ENCODE assay signal across 16 cellular contexts in genomic region chr1:3731543-3731942, GRCh38. TPM values are rescaled to one million over a fixed set of nuclear protein-coding genes. Genes with fewer than 3 reads are reported as not detected.
DNase-seq lines count a peak whose midpoint lies in the region; ATAC-seq and TF ChIP-seq lines count a peak whose summit lies in the region.
"Had no signal": no experiment of that assay in that cellular context is flagged by ENCODE, and none has a peak within 500 bp of the region (broad histone marks: within the 10 kb centered on the region; RNA-seq: fewer than 3 reads in every experiment).

No MANE protein-coding gene starts in this region.

- H4K20me1 ChIP-seq in BLaER1 = no peaks in the 10 kb centered on the region; the same call in 1 of the 2 replicates

- H3K4me1 Mint-ChIP-seq in natural killer cell treated with Interleukin-12 subunit alpha and Interleukin-12 subunit beta and Interleukin-15 and Interleukin-18, amount 100 ng/mL, for 72 hours (ENCODE audit: low read depth in 2 of 2) = no peaks in the 10 kb centered on the region

- intact Hi-C loops in sciatic nerve (cut with DNase I) = no loop called here
- intact Hi-C loops in ovary (cut with DNase I) = no loop called here

- TF ChIP-seq POLR2A in ovary (IDR thresholded peaks at IDR 0.05) = no peak

- no peak overlapping the region for H3K27ac ChIP-seq in BLaER1
- H3K27ac ChIP-seq in WERI-Rb-1 = peak overlapping the region; percentile 4; the same call in 1 of the 2 replicates
- no peak overlapping the region for H3K27ac ChIP-seq in ovary
- H3K27ac ChIP-seq: A549 had no signal

- peak; percentile 26 for ATAC-seq in sciatic nerve
- no peak for ATAC-seq in natural killer cell treated with Interleukin-12 subunit alpha and Interleukin-12 subunit beta and Interleukin-15 and Interleukin-18, amount 100 ng/mL, for 72 hours
- ATAC-seq: PC-3, Right ventricle myocardium inferior had no signal

- H3K27ac Mint-ChIP-seq in natural killer cell treated with Interleukin-12 subunit alpha and Interleukin-12 subunit beta and Interleukin-15 and Interleukin-18, amount 100 ng/mL, for 72 hours = no peak overlapping the region

- H3K36me3 Mint-ChIP-seq in natural killer cell treated with Interleukin-12 subunit alpha and Interleukin-12 subunit beta and Interleukin-15 and Interleukin-18, amount 100 ng/mL, for 72 hours = no peaks in the 10 kb centered on the region

- no peak for TF ChIP-seq EP300 in ovary (IDR thresholded peaks at IDR 0.05)

- no peak overlapping the region for H3K4me3 Mint-ChIP-seq in natural killer cell treated with Interleukin-12 subunit alpha and Interleukin-12 subunit beta and Interleukin-15 and Interleukin-18, amount 100 ng/mL, for 72 hours

- H3K9me3 ChIP-seq in BLaER1 (no peaks in the 10 kb centered on the region), WERI-Rb-1 (ENCODE audit: severe bottlenecking) (no peaks in the 10 kb centered on the region), ovary (no peaks in the 10 kb centered on the region)
- H3K9me3 ChIP-seq: A549, Caco-2 had no signal

- no peak overlapping the region for H3K4me3 ChIP-seq in BLaER1
- no peak overlapping the region for H3K4me3 ChIP-seq in WERI-Rb-1 (ENCODE audit: low read depth, low read length)
- H3K4me3 ChIP-seq in ovary = no peak overlapping the region
- H3K4me3 ChIP-seq: A549 had no signal

- no peak for DNase-seq in WERI-Rb-1
- peak; percentile 27 for DNase-seq in midbrain (lab: John Stamatoyannopoulos, UW)
- DNase-seq in sciatic nerve (ENCODE audit: low spot score) = no peak
- DNase-seq in ovary = no peak
- no peak for DNase-seq in natural killer cell treated with Interleukin-12 subunit alpha and Interleukin-12 subunit beta and Interleukin-15 and Interleukin-18, amount 100 ng/mL, for 72 hours (ENCODE audit: low spot score)
- DNase-seq in DMS79 treated with DMSO at 0.1 percent for 48 hours (lab: John Stamatoyannopoulos, UW) = no peak
- DNase-seq: Caco-2, GF-D8, NCI-H1436 treated with DMSO at 0.1 percent for 48 hours, NCI-H2107, NCI-H226, NCI-H526, PC-3 had no signal

- H3K36me3 ChIP-seq in BLaER1 = peaks cover 21% of the 10 kb centered on the region
- peaks cover 97% of the 10 kb centered on the region for H3K36me3 ChIP-seq in WERI-Rb-1
- no peaks in the 10 kb centered on the region for H3K36me3 ChIP-seq in ovary

- H3K27me3 ChIP-seq in BLaER1 = peaks cover 12% of the 10 kb centered on the region; the same call in 1 of the 2 replicates
- H3K27me3 ChIP-seq in WERI-Rb-1 (ENCODE audit: insufficient read depth, low read depth, severe bottlenecking) = no peaks in the 10 kb centered on the region
- H3K27me3 ChIP-seq in ovary = no peaks in the 10 kb centered on the region

- TF ChIP-seq CTCF in WERI-Rb-1 (IDR thresholded peaks at IDR 0.05; ENCODE audit: low read depth, low read length) (no peak), ovary (IDR thresholded peaks at IDR 0.05) (no peak)

- H3K27me3 Mint-ChIP-seq in natural killer cell treated with Interleukin-12 subunit alpha and Interleukin-12 subunit beta and Interleukin-15 and Interleukin-18, amount 100 ng/mL, for 72 hours = no peaks in the 10 kb centered on the region

- WGBS in ovary, 3 donors = 53 to 60% (median 58%) methylated on average over 13 of the region's 13 CpGs

- no peak overlapping the region for H3K9ac ChIP-seq in BLaER1

- peak overlapping the region; percentile 69; the same call in 1 of the 2 replicates for H3K4me2 ChIP-seq in BLaER1
- H3K4me2 ChIP-seq: A549 had no signal

- H3K9me3 Mint-ChIP-seq in natural killer cell treated with Interleukin-12 subunit alpha and Interleukin-12 subunit beta and Interleukin-15 and Interleukin-18, amount 100 ng/mL, for 72 hours = no peaks in the 10 kb centered on the region

- H3K4me1 ChIP-seq in BLaER1 (peaks cover 46% of the 10 kb centered on the region), ovary (ENCODE audit: insufficient read depth) (peaks cover 2% of the 10 kb centered on the region)
- H3K4me1 ChIP-seq: A549, Caco-2 had no signal

RNA-seq across cellular contexts. Expression of gene CCDC27, which starts 20.7 kb away (rescaled TPM):
- total RNA-seq in sciatic nerve = not detected
- total RNA-seq in ovary = not detected
- polyA plus RNA-seq in ovary = under 1 TPM in 1 of 2 donors, not detected in 1; 0.05 TPM
- not detected for total RNA-seq in natural killer cell treated with Interleukin-12 subunit alpha and Interleukin-12 subunit beta and Interleukin-15 and Interleukin-18, amount 100 ng/mL, for 72 hours
- total RNA-seq: Caco-2, PC-3, Right ventricle myocardium inferior had no signal
- polyA plus RNA-seq: A549 had no signal

RNA-seq across cellular contexts. Expression of gene SMIM1, which starts 41.0 kb away (rescaled TPM):
- 9.2 TPM for total RNA-seq in sciatic nerve
- total RNA-seq in ovary = 10 to 100 TPM in 6 of 7 donors, 1 to 10 TPM in 1; 7.1 to 22.1 (median 21.4) TPM
- polyA plus RNA-seq in ovary = 10 to 100 TPM in 1 of 2 donors, not detected in 1; 10.7 TPM
- not detected for total RNA-seq in natural killer cell treated with Interleukin-12 subunit alpha and Interleukin-12 subunit beta and Interleukin-15 and Interleukin-18, amount 100 ng/mL, for 72 hours
